8 cellular contexts compared by ENCODE assay signal in genomic region chr19:2478324-2478755, GRCh38. TPM values are rescaled to one million over a fixed set of nuclear protein-coding genes. Genes with fewer than 3 reads are reported as not detected.
A peak's percentile ranks its signal among the peaks of the same experiment; 100 is the strongest.
DNase-seq lines count a peak whose midpoint lies in the region; ATAC-seq, FAIRE-seq and TF ChIP-seq lines count a peak whose summit lies in the region.

No MANE protein-coding gene starts in this region.

- CTCF ChIA-PET in A549 (lab: Yijun Ruan, JAX), result interaction anchor here (0.6 to 10.5 kb wide), 9 partner anchors 12 to 158 kb away, joined by 3 to 156 read pairs (median 4); no protein-coding TSS in a partner anchor
- CTCF ChIA-PET in GM12878 (lab: Yijun Ruan, JAX), result interaction anchor here (0.7 to 5.8 kb wide), 12 partner anchors 52 to 271 kb away, joined by 3 to 113 read pairs (median 6); no protein-coding TSS in a partner anchor

- H3K79me2 ChIP-seq in GM12878 (ENCODE audit: control insufficient read depth, insufficient read depth, low read length), result peaks cover 44% of the 10 kb centered on the region

- peaks cover 2% of the 10 kb centered on the region; the same call in 1 of the 2 replicates for H3K36me3 ChIP-seq in H7 (replicated peaks; ENCODE audit: control insufficient read depth, insufficient read depth, low read length)
- H3K36me3 ChIP-seq in GM12878 (ENCODE audit: control insufficient read depth in 2 of 2, insufficient read depth in 2 of 2, low read length in 1 of 2), result peaks cover 2% of the 10 kb centered on the region in 2 experiments; a peak in 2 of 4 replicates
- no peaks in the 10 kb centered on the region for H3K36me3 ChIP-seq in gastrocnemius medialis

- TF ChIP-seq RAD21 in A549 (conservative IDR thresholded peaks at IDR 0.05 in 1 of 2, IDR thresholded peaks at IDR 0.05 in 1 of 2) (peak in 1 of 2 experiments; percentile 1; a peak in 2 of 5 replicates), GM12878 (IDR thresholded peaks at IDR 0.05; ENCODE audit: insufficient read depth, low read depth, low read length) (no peak)

- TF ChIP-seq EP300 in A549 (IDR thresholded peaks at IDR 0.05), result no peak
- no peak for TF ChIP-seq EP300 in GM12878 (IDR thresholded peaks at IDR 0.05; ENCODE audit: borderline replicate concordance in 1 of 2, control insufficient read depth in 1 of 2, low read depth in 2 of 2, low read length in 2 of 2)

- peaks cover 6% of the 10 kb centered on the region; the same call in 1 of the 2 replicates for H3K27me3 ChIP-seq in H7 (ENCODE audit: control insufficient read depth, insufficient read depth, low read length)
- no peaks in the 10 kb centered on the region for H3K27me3 ChIP-seq in GM12878 (replicated peaks in 1 of 2; ENCODE audit: control insufficient read depth in 2 of 2, insufficient read depth in 2 of 2, low read length in 1 of 2)
- H3K27me3 ChIP-seq in gastrocnemius medialis, result no peaks in the 10 kb centered on the region

- H3K4me2 ChIP-seq in A549 (peak overlapping the region; percentile 98), GM12878 (ENCODE audit: control insufficient read depth, insufficient read depth) (peak overlapping the region; percentile 98)

- no peak overlapping the region for H2AFZ ChIP-seq in GM12878 (ENCODE audit: control insufficient read depth, low read depth, low read length)

- H3K4me3 ChIP-seq in A549, result peak overlapping the region; percentile 95
- peak overlapping the region; percentile 95 for H3K4me3 ChIP-seq in H7 (ENCODE audit: insufficient read depth, low read depth, low read length)
- peak overlapping the region; percentile 100 for H3K4me3 ChIP-seq in GM12878
- H3K4me3 ChIP-seq in iPS-11a (ENCODE audit: low read depth, low read length), result peak overlapping the region; percentile 39
- H3K4me3 ChIP-seq in gastrocnemius medialis, result peak overlapping the region; percentile 66 to 92 (median 84)

- in situ Hi-C loops in GM12878 (cut with MboI), result no loop called here
- in situ Hi-C loops in gastrocnemius medialis (cut with MboI; ENCODE audit: low sequenced_read_pairs in 4 of 4), result loop anchor here in 3 of 4 donors (5.0 to 10.0 kb wide), 5 partner anchors 64 to 136 kb away; no protein-coding TSS in a partner anchor

- BruUV-seq in GM12878 (replicated peaks; lab: Mats Ljungman, UMichigan), result no TSS peak

- SMC1A ChIA-PET in GM12878 (lab: Charles Lee; ENCODE audit: uncharacterized antibody, unreplicated experiment), result interaction anchor here (0.9 to 10.5 kb wide), 9 partner anchors 9 to 142 kb away, joined by 3 to 143 read pairs (median 20); no protein-coding TSS in a partner anchor

- DNase-seq in A549 (ENCODE audit: low read depth in 1 of 2, low spot score in 1 of 2) (peak in 1 of 2 experiments; percentile 74), H7 (peak; percentile 76), SIG-M5 (lab: John Stamatoyannopoulos, UW) (peak; percentile 86), GM12878 (ENCODE audit: low read depth, low spot score) (no peak), gastrocnemius medialis (peak; percentile 56 to 75), SHP77 treated with DMSO at 0.1 percent for 48 hours (lab: John Stamatoyannopoulos, UW) (no peak)

- H3K27ac ChIP-seq in A549 (peak overlapping the region; percentile 93 to 99), GM12878 (ENCODE audit: control insufficient read depth, insufficient read depth) (peak overlapping the region; percentile 95), gastrocnemius medialis (peak overlapping the region; percentile 81 to 98 (median 90))

- 0% methylated on average over 9 of the region's 18 CpGs for WGBS in A549 (ENCODE audit: missing lambda C conversion rate)
- WGBS in GM12878 (ENCODE audit: insufficient coverage, insufficient replicate concordance, low lambda C conversion rate, missing lambda C conversion rate), result 1% methylated on average over 15 of the region's 18 CpGs

- TF ChIP-seq POLR2A in A549 (IDR thresholded peaks at IDR 0.05; ENCODE audit: low read length) (no peak), GM12878 (IDR thresholded peaks at IDR 0.05; ENCODE audit: low read depth, low read length) (peak; percentile 67), gastrocnemius medialis (IDR thresholded peaks at IDR 0.05) (no peak)

- H4K20me1 ChIP-seq in GM12878 (ENCODE audit: control insufficient read depth, insufficient read depth), result peaks cover 12% of the 10 kb centered on the region; the same call in 1 of the 2 replicates

- H3K4me1 ChIP-seq in A549, result peaks cover 9% of the 10 kb centered on the region
- H3K4me1 ChIP-seq in GM12878 (ENCODE audit: control insufficient read depth, insufficient read depth, low read length), result peaks cover 12% of the 10 kb centered on the region
- H3K4me1 ChIP-seq in gastrocnemius medialis, result peaks cover 21 to 42% of the 10 kb centered on the region in 2 donors

- FAIRE-seq in A549 (lab: Jason Lieb, UNC) (no peak), GM12878 (lab: Jason Lieb, UNC) (no peak)

- peak overlapping the region; percentile 83 for H3K9ac ChIP-seq in GM12878 (ENCODE audit: control insufficient read depth, insufficient read depth, low read length)

- TF ChIP-seq CTCF in A549 (IDR thresholded peaks at IDR 0.05) (no peak), GM12878 (IDR thresholded peaks at IDR 0.05 in 2 of 3, conservative IDR thresholded peaks at IDR 0.05 in 1 of 3; ENCODE audit: control insufficient read depth in 2 of 3, extremely low read depth in 1 of 3, insufficient read depth in 1 of 3, low read depth in 3 of 3, low read length in 3 of 3) (peak in 2 of 3 experiments; percentile 20 to 26; a peak in 1 of 6 replicates), gastrocnemius medialis (IDR thresholded peaks at IDR 0.05 in 4 of 5, conservative IDR thresholded peaks at IDR 0.05 in 1 of 5) (peak in 4 of 5 experiments; percentile 10 to 60 (median 24))

- RAD21 ChIA-PET in GM12878 (lab: Charles Lee; ENCODE audit: unreplicated experiment), result interaction anchor here (0.7 to 6.5 kb wide), 19 partner anchors 20 to 313 kb away, joined by 3 to 221 read pairs (median 5); no protein-coding TSS in a partner anchor

- H3K9me3 ChIP-seq in A549, result no peaks in the 10 kb centered on the region
- H3K9me3 ChIP-seq in GM12878 (replicated peaks; ENCODE audit: control insufficient read depth, insufficient read depth, low read length), result peaks cover 3% of the 10 kb centered on the region; the same call in 1 of the 3 replicates
- H3K9me3 ChIP-seq in gastrocnemius medialis, result no peaks in the 10 kb centered on the region

- POLR2A ChIA-PET in A549 (lab: Yijun Ruan, JAX) (interaction anchor here (0.6 to 5.2 kb wide), 14 partner anchors 16 to 203 kb away, joined by 3 to 211 read pairs (median 4); no protein-coding TSS in a partner anchor), GM12878 (lab: Charles Lee) (interaction anchor here (0.5 to 6.8 kb wide), 12 partner anchors 22 to 315 kb away, joined by 3 to 166 read pairs (median 6); partner anchors contain the start of gene LMNB2)

- ATAC-seq in A549, result peak; percentile 2 to 15; a peak in 4 of 6 replicates
- ATAC-seq in GM12878, result peak; percentile 8
- peak; percentile 18 to 27 for ATAC-seq in gastrocnemius medialis
- ATAC-seq in HG02981 (IDR thresholded peaks at IDR 0.05; ENCODE audit: unreplicated experiment), result no peak

- intact Hi-C loops in GM12878 (cut with micrococcal nuclease; ENCODE audit: unreplicated experiment) (no loop called here), gastrocnemius medialis (cut with DNase I; ENCODE audit: low total_unique reads) (no loop called here)

RNA-seq across cellular contexts. Expression of gene GADD45B, which starts 2.4 kb away (rescaled TPM):
- polyA plus RNA-seq in A549 (2011; rRNA removed), result 65.3 and 72.5 TPM in 2 replicates
- polyA plus RNA-seq in A549 (2012; cell fraction: cytosol; rRNA removed), result 120 and 125 TPM in 2 replicates
- 193 and 205 TPM in 2 replicates for polyA plus RNA-seq in A549 (2012; cell fraction: nucleus; rRNA removed)
- 38.6 to 42.4 TPM (median 39.9 TPM) in 3 replicates for polyA plus RNA-seq in A549 (2017; fragmentation: RNase III; extraction: RNeasy Plus Mini Kit Qiagen cat#74134 plus additional on column Dnase treatment)
- 42.7 and 50.1 TPM in 2 replicates for polyA minus RNA-seq in A549 (2011; rRNA and poly(A)+ RNA removed)
- 29.4 and 39.9 TPM in 2 replicates for total RNA-seq in H7 (2014; rRNA removed; shearing (Covaris generic))
- total RNA-seq in GM12878 (2013; cell fraction: nucleolus; rRNA removed), result 313 and 319 TPM in 2 replicates
- 89.5 and 97.3 TPM in 2 replicates for total RNA-seq in GM12878 (2014; rRNA removed)
- 51.1 and 53.5 TPM in 2 replicates for total RNA-seq in GM12878 (2014; rRNA removed; fragmentation: Illumina TruSeq; extraction: Trizol)
- 101 and 104 TPM in 2 replicates for total RNA-seq in GM12878 (2021)
- 59.9 TPM for polyA plus RNA-seq in GM12878 (2011; ENCODE audit: low read depth)
- polyA plus RNA-seq in GM12878 (2011; rRNA removed), result 112 and 180 TPM in 2 replicates
- 262 and 293 TPM in 2 replicates for polyA plus RNA-seq in GM12878 (2011; cell fraction: cytosol; rRNA removed)
- polyA plus RNA-seq in GM12878 (2011; cell fraction: nucleus; rRNA removed), result 355 and 391 TPM in 2 replicates
- polyA plus RNA-seq in GM12878 (2012), result 129 and 137 TPM in 2 replicates
- polyA plus RNA-seq in GM12878 (2014; fragmentation: Illumina TruSeq; extraction: Trizol), result 12.4 and 33.7 TPM in 2 replicates
- polyA plus RNA-seq in GM12878 (2014; fragmentation: Nextera tagmentation; extraction: Ambion mirVana), result 10 to 100 TPM in 1 of 2 experiments, 1 to 10 TPM in 1; 2.4 to 10.5 TPM
- polyA plus RNA-seq in GM12878 (2014; rRNA removed), result 150 and 165 TPM in 2 replicates
- polyA plus RNA-seq in GM12878 (2016; fragmentation: Nextera tagmentation; extraction: Ambion mirVana), result 100 to 1,000 TPM in 1 of 2 experiments, 10 to 100 TPM in 1; 92.7 to 106 TPM
- polyA minus RNA-seq in GM12878 (2011; rRNA and poly(A)+ RNA removed), result 93.1 and 170 TPM in 2 replicates
- 64.0 and 71.2 TPM in 2 replicates for polyA minus RNA-seq in GM12878 (2011; cell fraction: cytosol; rRNA and poly(A)+ RNA removed)
- 216 and 321 TPM in 2 replicates for polyA minus RNA-seq in GM12878 (2011; cell fraction: nucleus; rRNA and poly(A)+ RNA removed)
- total RNA-seq in gastrocnemius medialis, result 10 to 100 TPM; 32.2 to 48.7 (median 41.7) TPM

RNA-seq across cellular contexts. Expression of gene LMNB2, which starts 21.6 kb away (rescaled TPM):
- polyA plus RNA-seq in A549 (2011; rRNA removed) (53.5 and 54.6 TPM in 2 replicates), A549 (2017; fragmentation: RNase III; extraction: RNeasy Plus Mini Kit Qiagen cat#74134 plus additional on column Dnase treatment) (93.6 to 105 TPM (median 97.7 TPM) in 3 replicates), GM12878 (2011; rRNA removed) (62.9 and 98.1 TPM in 2 replicates), GM12878 (2014; fragmentation: Illumina TruSeq; extraction: Trizol) (80.1 and 121 TPM in 2 replicates), GM12878 (2014; fragmentation: Nextera tagmentation; extraction: Ambion mirVana) (1 to 10 TPM in 1 of 2 experiments, under 1 TPM in 1; 0.61 to 1.9 TPM), GM12878 (2014; rRNA removed) (94.8 and 108 TPM in 2 replicates), GM12878 (2016; fragmentation: Nextera tagmentation; extraction: Ambion mirVana) (10 to 100 TPM; 10.4 to 47.3 TPM)
- polyA plus RNA-seq in A549 (2012; cell fraction: cytosol; rRNA removed), result 96.0 and 132 TPM in 2 replicates
- polyA plus RNA-seq in A549 (2012; cell fraction: nucleus; rRNA removed), result 167 and 168 TPM in 2 replicates
- polyA minus RNA-seq in A549 (2011; rRNA and poly(A)+ RNA removed), result 53.1 and 60.5 TPM in 2 replicates
- total RNA-seq in H7 (2014; rRNA removed; shearing (Covaris generic)), result 204 and 229 TPM in 2 replicates
- total RNA-seq in GM12878 (2013; cell fraction: nucleolus; rRNA removed), result 39.2 and 49.9 TPM in 2 replicates
- total RNA-seq in GM12878 (2014; rRNA removed) (98.7 and 107 TPM in 2 replicates), GM12878 (2014; rRNA removed; fragmentation: Illumina TruSeq; extraction: Trizol) (63.4 and 66.4 TPM in 2 replicates), GM12878 (2021) (117 and 118 TPM in 2 replicates), gastrocnemius medialis (10 to 100 TPM; 14.8 to 34.1 (median 23.6) TPM)
- polyA plus RNA-seq in GM12878 (2011; ENCODE audit: low read depth), result 34.0 TPM
- polyA plus RNA-seq in GM12878 (2011; cell fraction: cytosol; rRNA removed), result 131 and 153 TPM in 2 replicates
- 89.5 and 121 TPM in 2 replicates for polyA plus RNA-seq in GM12878 (2011; cell fraction: nucleus; rRNA removed)
- polyA plus RNA-seq in GM12878 (2012), result 45.1 and 51.1 TPM in 2 replicates
- polyA minus RNA-seq in GM12878 (2011; rRNA and poly(A)+ RNA removed), result 61.8 and 93.7 TPM in 2 replicates
- 29.2 and 34.9 TPM in 2 replicates for polyA minus RNA-seq in GM12878 (2011; cell fraction: cytosol; rRNA and poly(A)+ RNA removed)
- 14.7 and 19.8 TPM in 2 replicates for polyA minus RNA-seq in GM12878 (2011; cell fraction: nucleus; rRNA and poly(A)+ RNA removed)

RNA-seq across cellular contexts. Expression of gene TIMM13, which starts 51.0 kb away (rescaled TPM):
- 23.9 and 24.7 TPM in 2 replicates for polyA plus RNA-seq in A549 (2011; rRNA removed)
- polyA plus RNA-seq in A549 (2012; cell fraction: cytosol; rRNA removed), result 128 and 159 TPM in 2 replicates
- 95.9 and 129 TPM in 2 replicates for polyA plus RNA-seq in A549 (2012; cell fraction: nucleus; rRNA removed)
- 73.6 to 85.7 TPM (median 81.2 TPM) in 3 replicates for polyA plus RNA-seq in A549 (2017; fragmentation: RNase III; extraction: RNeasy Plus Mini Kit Qiagen cat#74134 plus additional on column Dnase treatment)
- 5.7 and 9.2 TPM in 2 replicates for polyA minus RNA-seq in A549 (2011; rRNA and poly(A)+ RNA removed)
- 176 and 179 TPM in 2 replicates for total RNA-seq in H7 (2014; rRNA removed; shearing (Covaris generic))
- 59.7 and 74.3 TPM in 2 replicates for total RNA-seq in GM12878 (2013; cell fraction: nucleolus; rRNA removed)
- 69.5 and 80.8 TPM in 2 replicates for total RNA-seq in GM12878 (2014; rRNA removed)
- 28.3 and 34.4 TPM in 2 replicates for total RNA-seq in GM12878 (2014; rRNA removed; fragmentation: Illumina TruSeq; extraction: Trizol)
- 151 and 160 TPM in 2 replicates for total RNA-seq in GM12878 (2021)
- polyA plus RNA-seq in GM12878 (2011; ENCODE audit: low read depth), result 23.9 TPM
- 17.1 and 38.9 TPM in 2 replicates for polyA plus RNA-seq in GM12878 (2011; rRNA removed)
- polyA plus RNA-seq in GM12878 (2011; cell fraction: cytosol; rRNA removed), result 74.2 and 137 TPM in 2 replicates
- polyA plus RNA-seq in GM12878 (2011; cell fraction: nucleus; rRNA removed), result 67.2 and 71.6 TPM in 2 replicates
- 48.0 and 50.4 TPM in 2 replicates for polyA plus RNA-seq in GM12878 (2012)
- polyA plus RNA-seq in GM12878 (2014; fragmentation: Illumina TruSeq; extraction: Trizol), result 1.6 and 9.9 TPM in 2 replicates
- polyA plus RNA-seq in GM12878 (2014; fragmentation: Nextera tagmentation; extraction: Ambion mirVana), result 10 to 100 TPM; 17.9 to 46.3 TPM
- 82.1 and 111 TPM in 2 replicates for polyA plus RNA-seq in GM12878 (2014; rRNA removed)
- polyA plus RNA-seq in GM12878 (2016; fragmentation: Nextera tagmentation; extraction: Ambion mirVana), result 100 to 1,000 TPM; 200 to 205 TPM
- polyA minus RNA-seq in GM12878 (2011; rRNA and poly(A)+ RNA removed), result 5.5 and 23.9 TPM in 2 replicates
- polyA minus RNA-seq in GM12878 (2011; cell fraction: cytosol; rRNA and poly(A)+ RNA removed), result 18.7 and 24.1 TPM in 2 replicates
- polyA minus RNA-seq in GM12878 (2011; cell fraction: nucleus; rRNA and poly(A)+ RNA removed), result 9.9 and 18.2 TPM in 2 replicates
- 10 to 100 TPM; 23.7 to 60.3 (median 46.8) TPM for total RNA-seq in gastrocnemius medialis

Comparison
In these comparisons a context has a peak if more than half of its experiments do, and no peak if none do; other contexts are left out.
1. DNase-seq: peak in H7 (single experiment), SIG-M5 (single experiment) and gastrocnemius medialis (2 of 2); none in GM12878 (single experiment) and SHP77 treated with DMSO at 0.1 percent for 48 hours (single experiment).
2. H3K4me3 ChIP-seq: peak in every context shown above with its lines; median percentile 100 in GM12878; 95 in A549; 95 in H7; 84 in gastrocnemius medialis; 39 in iPS-11a.
3. Of the 24 proteins assayed by ChIP-seq in both GM12878 and A549: peak only in GM12878: CTCF, POLR2A and POLR2AphosphoS2; only in A549: SMC3; in both: none; in neither: 19; mixed calls (peak in some experiments, not most) for 1.
4. Peak in every context shown above with its lines, with median percentiles within 50 percentile points of each other: H3K27ac ChIP-seq.